Comparison of ENCODE assay signal across 26 cellular contexts in genomic region chr11:70838198-70838597, GRCh38.
DNase-seq lines count a peak whose midpoint lies in the region; TF ChIP-seq lines count a peak whose summit lies in the region.
"Had no signal": no experiment of that assay in that cellular context is flagged by ENCODE, and none has a peak within 500 bp of the region (broad histone marks: within the 10 kb centered on the region; RNA-seq: fewer than 3 reads in every experiment).

No MANE protein-coding gene starts in this region.

- H3K36me3 ChIP-seq in HEK293 (ENCODE audit: control insufficient read depth in 2 of 2, insufficient read depth in 1 of 2, low read length in 2 of 2) (no peaks in the 10 kb centered on the region), neural progenitor cell (no peaks in the 10 kb centered on the region)
- H3K36me3 ChIP-seq: BE2C; BLaER1; BLaER1 treated with 17β-estradiol and CSF1 and Interleukin-3, amounts not matched to agents 10 nM and 100 nM had no signal

- H3K9ac ChIP-seq in neural progenitor cell = no peak overlapping the region
- H3K9ac ChIP-seq: BLaER1; BLaER1 treated with 17β-estradiol and CSF1 and Interleukin-3, amounts not matched to agents 10 nM and 100 nM had no signal

- CTCF ChIA-PET in HEK293 (lab: Yijun Ruan, JAX) = no interaction called here

- no peak for DNase-seq in neural progenitor cell (ENCODE audit: low spot score)
- DNase-seq: 8988T; ACHN; AML-193; BE2C; C1 segment of cervical spinal cord; Caco-2; Calu3; CD4-positive, alpha-beta memory T cell; CD4-positive, alpha-beta T cell; CD4-positive, CD25-positive, alpha-beta regulatory T cell; CD8-positive, alpha-beta memory T cell; CD8-positive, alpha-beta T cell; DMS 273 treated with DMSO at 0.1 percent for 48 hours; DMS153; DMS53; DND-41; EL had no signal

- H3K9me3 ChIP-seq in HEK293 (ENCODE audit: control insufficient read depth, insufficient read depth, low read depth, low read length) (no peaks in the 10 kb centered on the region), neural progenitor cell (ENCODE audit: low read depth) (no peaks in the 10 kb centered on the region)
- H3K9me3 ChIP-seq: A549, BE2C, Caco-2 had no signal

- H3K36me3 Mint-ChIP-seq in neural progenitor cell = no peaks in the 10 kb centered on the region
- H3K36me3 Mint-ChIP-seq: CD14-positive monocyte; CD4-positive, alpha-beta memory T cell; CD4-positive, CD25-positive, alpha-beta regulatory T cell; CD8-positive, alpha-beta memory T cell; CD8-positive, alpha-beta T cell had no signal

- peaks cover 3% of the 10 kb centered on the region for H3F3A ChIP-seq in neural progenitor cell (ENCODE audit: low read depth)

- peaks cover 5% of the 10 kb centered on the region for H3K27me3 Mint-ChIP-seq in neural progenitor cell (ENCODE audit: insufficient read depth, low read depth)

- peaks cover 8% of the 10 kb centered on the region for H3K4me1 Mint-ChIP-seq in neural progenitor cell
- H3K4me1 Mint-ChIP-seq: B cell; CD14-positive monocyte; CD4-positive, alpha-beta memory T cell; CD4-positive, CD25-positive, alpha-beta regulatory T cell; CD8-positive, alpha-beta memory T cell had no signal

- no peak overlapping the region for H3K4me3 Mint-ChIP-seq in neural progenitor cell
- H3K4me3 Mint-ChIP-seq: B cell; CD14-positive monocyte; CD4-positive, alpha-beta memory T cell; CD4-positive, alpha-beta T cell; CD4-positive, CD25-positive, alpha-beta regulatory T cell; CD8-positive, alpha-beta memory T cell; CD8-positive, alpha-beta T cell had no signal

- no peaks in the 10 kb centered on the region for H3K79me2 ChIP-seq in neural progenitor cell (ENCODE audit: low read depth)

- no peak overlapping the region for H3K27ac ChIP-seq in HEK293 (ENCODE audit: extremely low read depth, low read depth, low read length)
- no peak overlapping the region for H3K27ac ChIP-seq in neural progenitor cell
- H3K27ac ChIP-seq: 22Rv1; A549; BLaER1; BLaER1 treated with 17β-estradiol and CSF1 and Interleukin-3, amounts not matched to agents 10 nM and 100 nM; C4-2B had no signal

- POLR2A ChIA-PET in HEK293 (lab: Yijun Ruan, JAX) = no interaction called here

- no peak overlapping the region for H2AFZ ChIP-seq in neural progenitor cell (replicated peaks)

- no peak overlapping the region for H3K4me2 ChIP-seq in neural progenitor cell
- H3K4me2 ChIP-seq: A549; BLaER1; BLaER1 treated with 17β-estradiol and CSF1 and Interleukin-3, amounts not matched to agents 10 nM and 100 nM had no signal

- H3K27ac Mint-ChIP-seq in neural progenitor cell = no peak overlapping the region
- H3K27ac Mint-ChIP-seq: B cell; CD14-positive monocyte; CD4-positive, alpha-beta memory T cell; CD4-positive, alpha-beta T cell; CD4-positive, CD25-positive, alpha-beta regulatory T cell; CD8-positive, alpha-beta memory T cell; CD8-positive, alpha-beta T cell had no signal

- peaks cover 13% of the 10 kb centered on the region for H3K9me3 Mint-ChIP-seq in neural progenitor cell

- H3K27me3 ChIP-seq in neural progenitor cell = no peaks in the 10 kb centered on the region
- H3K27me3 ChIP-seq: BLaER1; BLaER1 treated with 17β-estradiol and CSF1 and Interleukin-3, amounts not matched to agents 10 nM and 100 nM had no signal

- H4K20me1 ChIP-seq in neural progenitor cell (ENCODE audit: low read depth) = no peaks in the 10 kb centered on the region
- H4K20me1 ChIP-seq: BLaER1; BLaER1 treated with 17β-estradiol and CSF1 and Interleukin-3, amounts not matched to agents 10 nM and 100 nM had no signal

- H3K4me3 ChIP-seq in HEK293 (ENCODE audit: low read depth, low read length) = no peak overlapping the region
- no peak overlapping the region for H3K4me3 ChIP-seq in neural progenitor cell
- H3K4me3 ChIP-seq: A549; BLaER1; BLaER1 treated with 17β-estradiol and CSF1 and Interleukin-3, amounts not matched to agents 10 nM and 100 nM had no signal

- TF ChIP-seq CTCF in HEK293 (tag by site-specific recombination; IDR thresholded peaks at IDR 0.05) (no peak), neural progenitor cell (IDR thresholded peaks at IDR 0.05) (no peak)

- H3K4me1 ChIP-seq in HEK293 (ENCODE audit: control insufficient read depth, insufficient read depth, low read length) (no peaks in the 10 kb centered on the region), neural progenitor cell (peaks cover 12% of the 10 kb centered on the region)
- H3K4me1 ChIP-seq: A549; BE2C; BLaER1; BLaER1 treated with 17β-estradiol and CSF1 and Interleukin-3, amounts not matched to agents 10 nM and 100 nM; Caco-2 had no signal

TF ChIP-seq in HEK293, 187 proteins besides CTCF, POLR2A, EP300 and RAD21:
- peak; percentile 94 for TF ChIP-seq ZNF26 (tag by site-specific recombination; IDR thresholded peaks at IDR 0.05)
- no peak for TF ChIP-seq ZNF473 (tag by site-specific recombination; IDR thresholded peaks at IDR 0.05)
